In the genomic region with DNA sequence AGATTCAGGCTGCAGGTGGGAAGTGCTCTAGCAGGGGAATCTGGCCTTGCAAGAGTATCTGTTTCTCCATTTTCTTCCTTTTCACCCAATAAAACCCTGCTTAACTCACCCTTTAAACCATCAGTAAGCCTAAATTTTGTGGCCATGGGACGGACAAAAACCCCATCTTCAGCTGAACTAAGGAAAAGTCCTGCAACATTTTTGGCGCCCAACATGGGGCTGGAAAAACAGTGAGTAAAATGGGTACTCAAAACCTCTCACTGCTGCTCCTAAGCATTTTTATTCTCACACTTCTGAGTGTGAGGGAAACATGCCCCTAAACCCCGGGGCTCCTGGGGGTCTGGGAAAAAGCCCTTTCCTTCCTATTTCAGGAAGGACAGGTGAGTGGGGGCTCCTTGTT, we compare ENCODE assay signal across 20 cellular contexts.
DNase-seq lines count a peak whose midpoint lies in the region; ATAC-seq and TF ChIP-seq lines count a peak whose summit lies in the region.
"Had no signal": no experiment of that assay in that cellular context is flagged by ENCODE, and none has a peak within 500 bp of the region (broad histone marks: within the 10 kb centered on the region; RNA-seq: fewer than 3 reads in every experiment).

No MANE protein-coding gene starts in this region.

- no peaks in the 10 kb centered on the region for H3K36me3 ChIP-seq in Karpas-422 (ENCODE audit: insufficient read depth, low read length)
- no peaks in the 10 kb centered on the region for H3K36me3 ChIP-seq in H7 (replicated peaks; ENCODE audit: control insufficient read depth, insufficient read depth, low read length)
- H3K36me3 ChIP-seq: esophagus muscularis mucosa, transverse colon had no signal

- H3K4me3 ChIP-seq in Karpas-422 (ENCODE audit: low read length) (no peak overlapping the region), epithelial cell of esophagus (ENCODE audit: low read length) (no peak overlapping the region), H7 (ENCODE audit: insufficient read depth, low read depth, low read length) (no peak overlapping the region)
- H3K4me3 ChIP-seq: esophagus muscularis mucosa, transverse colon had no signal

- H3K4me2 ChIP-seq in Karpas-422 (ENCODE audit: low read depth, low read length, poor library complexity, severe bottlenecking): no peak overlapping the region

- H3K27me3 ChIP-seq in Karpas-422 (ENCODE audit: low read length) (no peaks in the 10 kb centered on the region; the same call in 1 of the 2 replicates), H7 (ENCODE audit: control insufficient read depth, insufficient read depth, low read length) (no peaks in the 10 kb centered on the region)
- H3K27me3 ChIP-seq: esophagus muscularis mucosa, transverse colon had no signal

- no peaks in the 10 kb centered on the region for H4K20me1 ChIP-seq in Karpas-422 (ENCODE audit: insufficient read depth, low read depth, low read length)

- H3K27ac Mint-ChIP-seq in natural killer cell treated with Interleukin-12 subunit alpha and Interleukin-12 subunit beta and Interleukin-15 and Interleukin-18, amount 100 ng/mL, for 72 hours: no peak overlapping the region
- H3K27ac Mint-ChIP-seq: activated naive CD8-positive, alpha-beta T cell treated with anti-CD3 and anti-CD28 coated beads, Interleukin-2, amount 10 ng/mL, durations not matched to agents 7 days and 5 days; activated T-helper 17 cell treated with anti-CD3 and anti-CD28 coated beads, Interleukin-2, amount 50 U/mL, for 72 hours; CD8-positive, alpha-beta memory T cell; T-helper 17 cell had no signal

- H2AFZ ChIP-seq in Karpas-422 (ENCODE audit: low read length): no peak overlapping the region

- H3K4me1 ChIP-seq in Karpas-422 (ENCODE audit: low read length): no peaks in the 10 kb centered on the region
- H3K4me1 ChIP-seq: esophagus muscularis mucosa, transverse colon had no signal

- peaks cover 23% of the 10 kb centered on the region for H3K9me3 ChIP-seq in Karpas-422 (ENCODE audit: low read length)

- H3K4me3 Mint-ChIP-seq in natural killer cell treated with Interleukin-12 subunit alpha and Interleukin-12 subunit beta and Interleukin-15 and Interleukin-18, amount 100 ng/mL, for 72 hours: no peak overlapping the region
- H3K4me3 Mint-ChIP-seq: activated naive CD8-positive, alpha-beta T cell treated with anti-CD3 and anti-CD28 coated beads, Interleukin-2, amount 10 ng/mL, durations not matched to agents 7 days and 5 days; activated T-helper 17 cell treated with anti-CD3 and anti-CD28 coated beads, Interleukin-2, amount 50 U/mL, for 72 hours; CD8-positive, alpha-beta memory T cell; T-helper 17 cell had no signal

- no peaks in the 10 kb centered on the region for H3K27me3 Mint-ChIP-seq in natural killer cell treated with Interleukin-12 subunit alpha and Interleukin-12 subunit beta and Interleukin-15 and Interleukin-18, amount 100 ng/mL, for 72 hours
- H3K27me3 Mint-ChIP-seq: activated naive CD8-positive, alpha-beta T cell treated with anti-CD3 and anti-CD28 coated beads, Interleukin-2, amount 10 ng/mL, durations not matched to agents 7 days and 5 days; activated T-helper 17 cell treated with anti-CD3 and anti-CD28 coated beads, Interleukin-2, amount 50 U/mL, for 72 hours; CD8-positive, alpha-beta memory T cell; T-helper 17 cell had no signal

- H3K4me1 Mint-ChIP-seq in natural killer cell treated with Interleukin-12 subunit alpha and Interleukin-12 subunit beta and Interleukin-15 and Interleukin-18, amount 100 ng/mL, for 72 hours (ENCODE audit: low read depth in 2 of 2): no peaks in the 10 kb centered on the region
- H3K4me1 Mint-ChIP-seq: activated naive CD8-positive, alpha-beta T cell treated with anti-CD3 and anti-CD28 coated beads, Interleukin-2, amount 10 ng/mL, durations not matched to agents 7 days and 5 days; activated T-helper 17 cell treated with anti-CD3 and anti-CD28 coated beads, Interleukin-2, amount 50 U/mL, for 72 hours; CD8-positive, alpha-beta memory T cell; T-helper 17 cell had no signal

- H3K36me3 Mint-ChIP-seq in natural killer cell treated with Interleukin-12 subunit alpha and Interleukin-12 subunit beta and Interleukin-15 and Interleukin-18, amount 100 ng/mL, for 72 hours: peaks cover 19% of the 10 kb centered on the region
- H3K36me3 Mint-ChIP-seq: activated naive CD8-positive, alpha-beta T cell treated with anti-CD3 and anti-CD28 coated beads, Interleukin-2, amount 10 ng/mL, durations not matched to agents 7 days and 5 days; CD8-positive, alpha-beta memory T cell had no signal

- ATAC-seq in natural killer cell treated with Interleukin-12 subunit alpha and Interleukin-12 subunit beta and Interleukin-15 and Interleukin-18, amount 100 ng/mL, for 72 hours: no peak
- ATAC-seq in GM18867 (IDR thresholded peaks at IDR 0.05; ENCODE audit: unreplicated experiment): no peak
- no peak for ATAC-seq in HG03469 (IDR thresholded peaks at IDR 0.05; ENCODE audit: unreplicated experiment)
- ATAC-seq: activated T-helper 17 cell treated with anti-CD3 and anti-CD28 coated beads, Interleukin-2, amount 50 U/mL, for 72 hours; Panc1; stimulated activated naive CD8-positive, alpha-beta T cell treated with anti-CD3 and anti-CD28 coated beads, Interleukin-15, Interleukin-2, amounts not matched to agents 100 U/mL and 50 U/mL, for 24 hours; T-helper 17 cell had no signal

- H3K9me3 Mint-ChIP-seq in natural killer cell treated with Interleukin-12 subunit alpha and Interleukin-12 subunit beta and Interleukin-15 and Interleukin-18, amount 100 ng/mL, for 72 hours: peaks cover 25% of the 10 kb centered on the region

- no peaks in the 10 kb centered on the region for H3K9me2 ChIP-seq in Karpas-422 (replicated peaks; ENCODE audit: insufficient read depth, low read length)

- DNase-seq in Karpas-422: peak; percentile 45
- DNase-seq in OCI-M1 (lab: John Stamatoyannopoulos, UW): peak; percentile 22
- DNase-seq in epithelial cell of esophagus (ENCODE audit: low read depth): peak; percentile 6
- peak; percentile 4 for DNase-seq in left kidney (ENCODE audit: low read depth, low spot score)
- no peak for DNase-seq in natural killer cell treated with Interleukin-12 subunit alpha and Interleukin-12 subunit beta and Interleukin-15 and Interleukin-18, amount 100 ng/mL, for 72 hours (ENCODE audit: low spot score)
- no peak for DNase-seq in H7
- DNase-seq: activated CD4-positive, CD25-positive, alpha-beta regulatory T cell; activated naive CD8-positive, alpha-beta T cell treated with anti-CD3 and anti-CD28 coated beads, Interleukin-2, amount 10 ng/mL, durations not matched to agents 7 days and 5 days; caudate nucleus; CD8-positive, alpha-beta memory T cell; midbrain; NCI-H146; stimulated activated naive CD8-positive, alpha-beta T cell treated with anti-CD3 and anti-CD28 coated beads, Interleukin-15, Interleukin-2, amounts not matched to agents 100 U/mL and 50 U/mL, for 24 hours; T-helper 17 cell; transverse colon had no signal

- no peaks in the 10 kb centered on the region for H3K79me2 ChIP-seq in Karpas-422 (ENCODE audit: low read length)

- TF ChIP-seq CTCF in epithelial cell of esophagus (IDR thresholded peaks at IDR 0.05; ENCODE audit: insufficient read depth, low read depth, low read length, missing control alignments): no peak

- H3K9ac ChIP-seq in Karpas-422 (ENCODE audit: low read length): no peak overlapping the region

- no peak overlapping the region for H3K27ac ChIP-seq in Karpas-422 (ENCODE audit: low read length)
- H3K27ac ChIP-seq: esophagus muscularis mucosa, transverse colon had no signal

Comparison
In these comparisons a context has a peak if more than half of its experiments do, and no peak if none do; other contexts are left out.
1. DNase-seq: peak in Karpas-422 (single experiment), OCI-M1 (single experiment), epithelial cell of esophagus (single experiment) and left kidney (single experiment); none in natural killer cell treated with Interleukin-12 subunit alpha and Interleukin-12 subunit beta and Interleukin-15 and Interleukin-18, amount 100 ng/mL, for 72 hours (single experiment) and H7 (single experiment).